In the genomic region with DNA sequence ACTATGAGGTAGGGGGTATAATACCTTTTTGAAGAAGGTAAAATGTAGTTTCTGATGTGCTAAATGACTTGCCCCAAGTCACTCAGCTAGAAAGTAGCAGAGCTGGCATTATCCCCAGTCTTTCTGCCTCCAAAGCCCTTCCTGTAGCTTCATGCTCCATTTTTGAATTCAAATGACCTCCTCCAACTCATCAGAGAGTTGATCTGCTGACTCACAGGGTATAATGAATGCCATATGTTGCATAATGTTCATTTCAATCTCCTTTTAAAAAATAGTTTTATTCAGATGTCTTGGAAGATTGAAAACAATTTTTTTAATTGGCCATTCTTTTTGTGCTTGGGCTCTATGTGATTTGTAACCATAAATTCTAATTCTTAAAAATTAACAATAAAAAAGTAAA, we compare ENCODE assay signal across 12 cellular contexts.
DNase-seq lines count a peak whose midpoint lies in the region; ATAC-seq and TF ChIP-seq lines count a peak whose summit lies in the region.
"Had no signal": no experiment of that assay in that cellular context is flagged by ENCODE, and none has a peak within 500 bp of the region (broad histone marks: within the 10 kb centered on the region; RNA-seq: fewer than 3 reads in every experiment).

No MANE protein-coding gene starts in this region.

- peak overlapping the region; percentile 14 for H3K27ac Mint-ChIP-seq in MCF 10A (ENCODE audit: low read depth, unreplicated experiment)

- H3K27ac ChIP-seq in breast epithelium (no peak overlapping the region), adrenal gland (no peak overlapping the region)
- H3K27ac ChIP-seq: A549, prostate gland, upper lobe of left lung had no signal

- CTCF ChIA-PET in MCF 10A (lab: Yijun Ruan, JAX), result interaction anchor here (0.7 to 3.9 kb wide), 8 partner anchors 18 to 617 kb away, joined by 3 to 24 read pairs (median 7); no protein-coding TSS in a partner anchor

- no peaks in the 10 kb centered on the region for H3K4me1 ChIP-seq in breast epithelium
- peaks cover 0 to 8% of the 10 kb centered on the region in 2 donors for H3K4me1 ChIP-seq in adrenal gland (replicated peaks in 1 of 2)
- H3K4me1 ChIP-seq: prostate gland, upper lobe of left lung had no signal

- TF ChIP-seq CTCF in MCF 10A (IDR thresholded peaks at IDR 0.05; ENCODE audit: unreplicated experiment), result no peak
- no peak for TF ChIP-seq CTCF in breast epithelium (IDR thresholded peaks at IDR 0.05)
- TF ChIP-seq CTCF in fibroblast of the aortic adventitia (IDR thresholded peaks at IDR 0.05; ENCODE audit: insufficient read depth, low read length), result no peak
- TF ChIP-seq CTCF in adrenal gland (IDR thresholded peaks at IDR 0.05), result no peak

- POLR2A ChIA-PET in MCF 10A (lab: Yijun Ruan, JAX), result interaction anchor here (0.6 to 1.2 kb wide), 3 partner anchors 24 to 615 kb away, joined by 3 read pairs; a partner anchor contains a TSS

- H3K36me3 Mint-ChIP-seq in MCF 10A (ENCODE audit: insufficient read depth, unreplicated experiment), result peaks cover 11% of the 10 kb centered on the region

- TF ChIP-seq POLR2A in breast epithelium (IDR thresholded peaks at IDR 0.05) (no peak), adrenal gland (IDR thresholded peaks at IDR 0.05) (no peak)

- intact Hi-C loops in MCF 10A (cut with micrococcal nuclease), result no loop called here
- intact Hi-C loops in breast epithelium (cut with DNase I; ENCODE audit: low total_unique reads), result no loop called here
- intact Hi-C loops in adrenal gland (cut with DNase I), result no loop called here

- H3K27me3 ChIP-seq in breast epithelium (no peaks in the 10 kb centered on the region), adrenal gland (no peaks in the 10 kb centered on the region)
- H3K27me3 ChIP-seq: upper lobe of left lung had no signal

- H3K27me3 Mint-ChIP-seq in MCF 10A (ENCODE audit: insufficient read depth, unreplicated experiment), result no peaks in the 10 kb centered on the region

- no TSS peak for BruUV-seq in MCF 10A (replicated peaks; lab: Mats Ljungman, UMichigan)

- H3K9me3 ChIP-seq in breast epithelium, result no peaks in the 10 kb centered on the region
- no peaks in the 10 kb centered on the region for H3K9me3 ChIP-seq in adrenal gland (replicated peaks in 1 of 3)
- H3K9me3 ChIP-seq: prostate gland, upper lobe of left lung had no signal

- H3K4me3 Mint-ChIP-seq in MCF 10A (ENCODE audit: unreplicated experiment), result no peak overlapping the region

- DNase-seq in MCF 10A (ENCODE audit: unreplicated experiment), result peak; percentile 66
- DNase-seq in breast epithelium (ENCODE audit: low spot score in 2 of 2), result no peak
- peak; percentile 91 for DNase-seq in fibroblast of the aortic adventitia (ENCODE audit: low read depth)
- DNase-seq in stromal cell of bone marrow (ENCODE audit: low read depth), result peak; percentile 86
- DNase-seq in adrenal gland, result no peak
- DNase-seq in activated T-cell treated with anti-CD3 and anti-CD28 coated beads for 4 hours, result no peak
- DNase-seq: erythroblast, upper lobe of left lung had no signal

- peaks cover 17% of the 10 kb centered on the region for H3K4me1 Mint-ChIP-seq in MCF 10A (ENCODE audit: insufficient read depth, unreplicated experiment)

- H3K4me3 ChIP-seq in breast epithelium (no peak overlapping the region), fibroblast of the aortic adventitia (ENCODE audit: low read depth, low read length) (no peak overlapping the region), adrenal gland (no peak overlapping the region)
- H3K4me3 ChIP-seq: A549, prostate gland, upper lobe of left lung had no signal

- H3K9me3 Mint-ChIP-seq in MCF 10A (ENCODE audit: unreplicated experiment), result peaks cover 22% of the 10 kb centered on the region

- H3K36me3 ChIP-seq in breast epithelium (no peaks in the 10 kb centered on the region), adrenal gland (replicated peaks in 1 of 2) (no peaks in the 10 kb centered on the region)
- H3K36me3 ChIP-seq: prostate gland had no signal

- ATAC-seq in SK-N-SH treated with all-trans-retinoic acid at 6 μM for 48 hours (peak; percentile 95), HG02840 (IDR thresholded peaks at IDR 0.05; ENCODE audit: low FRiP score, unreplicated experiment) (no peak)
- ATAC-seq: A549 had no signal

TF ChIP-seq in SK-N-SH treated with all-trans-retinoic acid at 6 μM for 48 hours, 23 proteins besides CTCF, POLR2A, EP300 and RAD21 (continues in another document):
- peak; percentile 88 for TF ChIP-seq ISL1 (CRISPR knock-in tag; IDR thresholded peaks at IDR 0.05)
- TF ChIP-seq, protein P1, sequence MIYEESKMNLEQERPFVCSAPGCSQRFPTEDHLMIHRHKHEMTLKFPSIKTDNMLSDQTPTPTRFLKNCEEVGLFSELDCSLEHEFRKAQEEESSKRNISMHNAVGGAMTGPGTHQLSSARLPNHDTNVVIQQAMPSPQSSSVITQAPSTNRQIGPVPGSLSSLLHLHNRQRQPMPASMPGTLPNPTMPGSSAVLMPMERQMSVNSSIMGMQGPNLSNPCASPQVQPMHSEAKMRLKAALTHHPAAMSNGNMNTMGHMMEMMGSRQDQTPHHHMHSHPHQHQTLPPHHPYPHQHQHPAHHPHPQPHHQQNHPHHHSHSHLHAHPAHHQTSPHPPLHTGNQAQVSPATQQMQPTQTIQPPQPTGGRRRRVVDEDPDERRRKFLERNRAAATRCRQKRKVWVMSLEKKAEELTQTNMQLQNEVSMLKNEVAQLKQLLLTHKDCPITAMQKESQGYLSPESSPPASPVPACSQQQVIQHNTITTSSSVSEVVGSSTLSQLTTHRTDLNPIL (CRISPR knock-in tag; IDR thresholded peaks at IDR 0.05; ENCODE audit: low read depth), result no peak
- TF ChIP-seq TOX (CRISPR knock-in tag; IDR thresholded peaks at IDR 0.05; ENCODE audit: borderline replicate concordance), result no peak
- no peak for TF ChIP-seq OSR1 (CRISPR knock-in tag; IDR thresholded peaks at IDR 0.05)
- TF ChIP-seq ZFP30 (CRISPR knock-in tag; IDR thresholded peaks at IDR 0.05), result 0 out of 2 replicates have a peak, but pooled peaks have one; percentile 11
- TF ChIP-seq ZNF8 (CRISPR knock-in tag; IDR thresholded peaks at IDR 0.05), result no peak; the same call in 1 of the 2 replicates
- TF ChIP-seq ESRRG (CRISPR knock-in tag; IDR thresholded peaks at IDR 0.05), result no peak
- peak; percentile 50; the same call in 1 of the 2 replicates for TF ChIP-seq ARNTL (CRISPR knock-in tag; IDR thresholded peaks at IDR 0.05; ENCODE audit: borderline replicate concordance, low read depth)
- TF ChIP-seq ZNF565 (CRISPR knock-in tag; conservative IDR thresholded peaks at IDR 0.05; ENCODE audit: low read depth), result no peak
- TF ChIP-seq ZNF70 (CRISPR knock-in tag; IDR thresholded peaks at IDR 0.05), result peak; percentile 84
- TF ChIP-seq, protein P2, sequence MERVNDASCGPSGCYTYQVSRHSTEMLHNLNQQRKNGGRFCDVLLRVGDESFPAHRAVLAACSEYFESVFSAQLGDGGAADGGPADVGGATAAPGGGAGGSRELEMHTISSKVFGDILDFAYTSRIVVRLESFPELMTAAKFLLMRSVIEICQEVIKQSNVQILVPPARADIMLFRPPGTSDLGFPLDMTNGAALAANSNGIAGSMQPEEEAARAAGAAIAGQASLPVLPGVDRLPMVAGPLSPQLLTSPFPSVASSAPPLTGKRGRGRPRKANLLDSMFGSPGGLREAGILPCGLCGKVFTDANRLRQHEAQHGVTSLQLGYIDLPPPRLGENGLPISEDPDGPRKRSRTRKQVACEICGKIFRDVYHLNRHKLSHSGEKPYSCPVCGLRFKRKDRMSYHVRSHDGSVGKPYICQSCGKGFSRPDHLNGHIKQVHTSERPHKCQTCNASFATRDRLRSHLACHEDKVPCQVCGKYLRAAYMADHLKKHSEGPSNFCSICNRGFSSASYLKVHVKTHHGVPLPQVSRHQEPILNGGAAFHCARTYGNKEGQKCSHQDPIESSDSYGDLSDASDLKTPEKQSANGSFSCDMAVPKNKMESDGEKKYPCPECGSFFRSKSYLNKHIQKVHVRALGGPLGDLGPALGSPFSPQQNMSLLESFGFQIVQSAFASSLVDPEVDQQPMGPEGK (CRISPR knock-in tag; IDR thresholded peaks at IDR 0.05; ENCODE audit: borderline replicate concordance), result 0 out of 2 replicates have a peak, but pooled peaks have one; percentile 15
- TF ChIP-seq, protein P3, sequence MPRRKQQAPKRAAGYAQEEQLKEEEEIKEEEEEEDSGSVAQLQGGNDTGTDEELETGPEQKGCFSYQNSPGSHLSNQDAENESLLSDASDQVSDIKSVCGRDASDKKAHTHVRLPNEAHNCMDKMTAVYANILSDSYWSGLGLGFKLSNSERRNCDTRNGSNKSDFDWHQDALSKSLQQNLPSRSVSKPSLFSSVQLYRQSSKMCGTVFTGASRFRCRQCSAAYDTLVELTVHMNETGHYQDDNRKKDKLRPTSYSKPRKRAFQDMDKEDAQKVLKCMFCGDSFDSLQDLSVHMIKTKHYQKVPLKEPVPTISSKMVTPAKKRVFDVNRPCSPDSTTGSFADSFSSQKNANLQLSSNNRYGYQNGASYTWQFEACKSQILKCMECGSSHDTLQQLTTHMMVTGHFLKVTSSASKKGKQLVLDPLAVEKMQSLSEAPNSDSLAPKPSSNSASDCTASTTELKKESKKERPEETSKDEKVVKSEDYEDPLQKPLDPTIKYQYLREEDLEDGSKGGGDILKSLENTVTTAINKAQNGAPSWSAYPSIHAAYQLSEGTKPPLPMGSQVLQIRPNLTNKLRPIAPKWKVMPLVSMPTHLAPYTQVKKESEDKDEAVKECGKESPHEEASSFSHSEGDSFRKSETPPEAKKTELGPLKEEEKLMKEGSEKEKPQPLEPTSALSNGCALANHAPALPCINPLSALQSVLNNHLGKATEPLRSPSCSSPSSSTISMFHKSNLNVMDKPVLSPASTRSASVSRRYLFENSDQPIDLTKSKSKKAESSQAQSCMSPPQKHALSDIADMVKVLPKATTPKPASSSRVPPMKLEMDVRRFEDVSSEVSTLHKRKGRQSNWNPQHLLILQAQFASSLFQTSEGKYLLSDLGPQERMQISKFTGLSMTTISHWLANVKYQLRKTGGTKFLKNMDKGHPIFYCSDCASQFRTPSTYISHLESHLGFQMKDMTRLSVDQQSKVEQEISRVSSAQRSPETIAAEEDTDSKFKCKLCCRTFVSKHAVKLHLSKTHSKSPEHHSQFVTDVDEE (CRISPR knock-in tag; IDR thresholded peaks at IDR 0.05), result peak; percentile 43; the same call in 1 of the 2 replicates
- TF ChIP-seq BACH2 (CRISPR knock-in tag; IDR thresholded peaks at IDR 0.05; ENCODE audit: borderline replicate concordance), result peak; percentile 90; the same call in 1 of the 2 replicates

Comparison
In these comparisons a context has a peak if more than half of its experiments do, and no peak if none do; other contexts are left out.
1. DNase-seq: peak in MCF 10A (single experiment), fibroblast of the aortic adventitia (single experiment) and stromal cell of bone marrow (single experiment); none in breast epithelium (0 of 2), adrenal gland (0 of 7) and activated T-cell treated with anti-CD3 and anti-CD28 coated beads for 4 hours (single experiment).